In genomic region chr3:67008388-67008787, GRCh38 we compare ENCODE assay signal across 3 cellular contexts.
TF ChIP-seq lines count a peak whose summit lies in the region.

No MANE protein-coding gene starts in this region.

TF ChIP-seq in HepG2, 621 proteins besides CTCF, POLR2A, EP300 and RAD21:
- peak; percentile 44; the same call in 1 of the 2 replicates for TF ChIP-seq MAFF (IDR thresholded peaks at IDR 0.05; ENCODE audit: low read depth, low read length)
- peak; percentile 27 to 53; a peak in 3 of 4 replicates for TF ChIP-seq MAFK (conservative IDR thresholded peaks at IDR 0.05 in 1 of 2, IDR thresholded peaks at IDR 0.05 in 1 of 2; ENCODE audit: low read length in 2 of 2)
- TF ChIP-seq KMT2A (CRISPR knock-in tag; IDR thresholded peaks at IDR 0.05): no peak

TF ChIP-seq in IMR-90, 13 proteins besides CTCF, POLR2A, EP300 and RAD21:
- TF ChIP-seq MAFK (IDR thresholded peaks at IDR 0.05; ENCODE audit: low read depth, low read length): peak; percentile 41; the same call in 1 of the 2 replicates
- TF ChIP-seq BHLHE40 (IDR thresholded peaks at IDR 0.05; ENCODE audit: low read depth, low read length): no peak
- TF ChIP-seq CEBPB (IDR thresholded peaks at IDR 0.05; ENCODE audit: low read depth, low read length): no peak
- no peak for TF ChIP-seq SMC3 (IDR thresholded peaks at IDR 0.05; ENCODE audit: low read depth, low read length)
- TF ChIP-seq MAZ (IDR thresholded peaks at IDR 0.05; ENCODE audit: borderline replicate concordance, low read depth, low read length): no peak
- TF ChIP-seq ELK1 (IDR thresholded peaks at IDR 0.05; ENCODE audit: borderline replicate concordance, low read depth, low read length): no peak
- TF ChIP-seq CHD1 (IDR thresholded peaks at IDR 0.05; ENCODE audit: low read depth, low read length): no peak
- no peak for TF ChIP-seq NFE2L2 (IDR thresholded peaks at IDR 0.05; ENCODE audit: low read depth, low read length)

TF ChIP-seq in H1, 55 proteins besides CTCF, POLR2A, EP300 and RAD21:
- TF ChIP-seq ATF3 (IDR thresholded peaks at IDR 0.05; ENCODE audit: insufficient read depth, low read depth, low read length) (no peak), MAFK (IDR thresholded peaks at IDR 0.05; ENCODE audit: low read depth, low read length) (0 out of 2 replicates have a peak, but pooled peaks have one; percentile 15)
